Comparison of ENCODE assay signal across 1 cellular context in genomic region chr4:26782168-26782829, GRCh38.
TF ChIP-seq lines count a peak whose summit lies in the region.

No MANE protein-coding gene starts in this region.

TF ChIP-seq in K562, 482 proteins besides CTCF, POLR2A, EP300 and RAD21 (continued from another document and continues in another):
- TF ChIP-seq TEAD4 (IDR thresholded peaks at IDR 0.05; ENCODE audit: low read length) (peak; percentile 94), TEAD4 (CRISPR knock-in tag; IDR thresholded peaks at IDR 0.05; ENCODE audit: borderline replicate concordance) (no peak), ZNF518B (CRISPR knock-in tag; IDR thresholded peaks at IDR 0.05) (no peak), FOXO4 (CRISPR knock-in tag; IDR thresholded peaks at IDR 0.05) (no peak), CREB1 (IDR thresholded peaks at IDR 0.05) (peak; percentile 42; the same call in 1 of the 2 replicates), CREB1 (CRISPR knock-in tag; IDR thresholded peaks at IDR 0.05) (no peak), ZFP36 (IDR thresholded peaks at IDR 0.05; ENCODE audit: low read depth, low read length, partially characterized antibody) (no peak), MXI1 (IDR thresholded peaks at IDR 0.05; ENCODE audit: low read depth, low read length) (peak; percentile 47; the same call in 1 of the 2 replicates), RHOXF2B (CRISPR knock-in tag; conservative IDR thresholded peaks at IDR 0.05) (no peak), TAF7 (tag; IDR thresholded peaks at IDR 0.05) (no peak), PTTG1 (tag; IDR thresholded peaks at IDR 0.05; ENCODE audit: low read depth) (no peak), NFIX (CRISPR knock-in tag; IDR thresholded peaks at IDR 0.05; ENCODE audit: low read depth) (no peak), ZBTB7A (IDR thresholded peaks at IDR 0.05; ENCODE audit: borderline replicate concordance, control insufficient read depth, low read depth, low read length) (peak; percentile 75; the same call in 1 of the 2 replicates), NCOA4 (IDR thresholded peaks at IDR 0.05; ENCODE audit: partially characterized antibody) (no peak), TCF7 (IDR thresholded peaks at IDR 0.05; ENCODE audit: borderline replicate concordance) (no peak), ARNT (IDR thresholded peaks at IDR 0.05) (peak in 1 of 2 experiments; percentile 95; a peak in 2 of 4 replicates), ZZZ3 (IDR thresholded peaks at IDR 0.05) (no peak), STAT5A (IDR thresholded peaks at IDR 0.05; ENCODE audit: borderline replicate concordance, low read length) (peak; percentile 80; the same call in 1 of the 2 replicates), ZFP30 (CRISPR knock-in tag; IDR thresholded peaks at IDR 0.05; ENCODE audit: borderline replicate concordance) (no peak), FOXA1 (IDR thresholded peaks at IDR 0.05; ENCODE audit: borderline replicate concordance) (no peak), ZFP1 (CRISPR knock-in tag; IDR thresholded peaks at IDR 0.05) (no peak), NR4A1 (CRISPR knock-in tag; IDR thresholded peaks at IDR 0.05) (no peak), NR4A1 (tag; IDR thresholded peaks at IDR 0.05) (no peak), ZNF830 (CRISPR knock-in tag; IDR thresholded peaks at IDR 0.05) (no peak), KLF10 (CRISPR knock-in tag; IDR thresholded peaks at IDR 0.05) (no peak), FOXJ3 (CRISPR knock-in tag; IDR thresholded peaks at IDR 0.05) (no peak), ZBTB2 (IDR thresholded peaks at IDR 0.05) (no peak), MAFK (IDR thresholded peaks at IDR 0.05; ENCODE audit: low read length) (0 out of 2 replicates have a peak, but pooled peaks have one; percentile 17), PURB (CRISPR knock-in tag; IDR thresholded peaks at IDR 0.05; ENCODE audit: low read depth) (no peak), SMARCE1 (IDR thresholded peaks at IDR 0.05) (peak; percentile 96), RBM15 (IDR thresholded peaks at IDR 0.05; ENCODE audit: insufficient read depth, low read length) (no peak), GABPB1 (CRISPR knock-in tag; IDR thresholded peaks at IDR 0.05) (no peak), HNRNPLL (IDR thresholded peaks at IDR 0.05; ENCODE audit: low read depth, low read length, poor library complexity, severe bottlenecking) (no peak), ELK1 (CRISPR knock-in tag; IDR thresholded peaks at IDR 0.05) (no peak), CREM (IDR thresholded peaks at IDR 0.05; ENCODE audit: low read depth) (peak; percentile 78), IFI16 (CRISPR knock-in tag; IDR thresholded peaks at IDR 0.05) (no peak), ADNP (tag; IDR thresholded peaks at IDR 0.05) (no peak), GTF3C2 (IDR thresholded peaks at IDR 0.05; ENCODE audit: borderline replicate concordance, extremely low read depth, insufficient read length) (no peak), KLF16 (IDR thresholded peaks at IDR 0.05) (peak; percentile 77), LCOR (CRISPR knock-in tag; IDR thresholded peaks at IDR 0.05) (peak; percentile 42; the same call in 1 of the 2 replicates), RFX5 (IDR thresholded peaks at IDR 0.05; ENCODE audit: low read depth, low read length) (no peak), ZKSCAN8 (CRISPR knock-in tag; IDR thresholded peaks at IDR 0.05) (0 out of 2 replicates have a peak, but pooled peaks have one; percentile 48), SOX6 (IDR thresholded peaks at IDR 0.05) (peak; percentile 91), TGIF2 (CRISPR knock-in tag; IDR thresholded peaks at IDR 0.05) (no peak), ZNF140 (CRISPR knock-in tag; IDR thresholded peaks at IDR 0.05) (no peak), SAFB2 (IDR thresholded peaks at IDR 0.05; ENCODE audit: borderline replicate concordance, low read depth, low read length, severe bottlenecking) (no peak), SLC30A9 (CRISPR knock-in tag; IDR thresholded peaks at IDR 0.05) (no peak), ZNF695 (CRISPR knock-in tag; IDR thresholded peaks at IDR 0.05) (no peak), HNRNPL (IDR thresholded peaks at IDR 0.05; ENCODE audit: low read depth, low read length) (no peak), SPI1 (IDR thresholded peaks at IDR 0.05; ENCODE audit: borderline replicate concordance, low read depth, low read length) (no peak), XRCC4 (IDR thresholded peaks at IDR 0.05; ENCODE audit: extremely low read depth, insufficient read depth, insufficient read length) (no peak), KDM2B (CRISPR knock-in tag; IDR thresholded peaks at IDR 0.05) (no peak), GATA2 (CRISPR knock-in tag; IDR thresholded peaks at IDR 0.05) (peak; percentile 80), HDAC6 (IDR thresholded peaks at IDR 0.05; ENCODE audit: low read depth, low read length) (no peak)
- TF ChIP-seq, protein P1, sequence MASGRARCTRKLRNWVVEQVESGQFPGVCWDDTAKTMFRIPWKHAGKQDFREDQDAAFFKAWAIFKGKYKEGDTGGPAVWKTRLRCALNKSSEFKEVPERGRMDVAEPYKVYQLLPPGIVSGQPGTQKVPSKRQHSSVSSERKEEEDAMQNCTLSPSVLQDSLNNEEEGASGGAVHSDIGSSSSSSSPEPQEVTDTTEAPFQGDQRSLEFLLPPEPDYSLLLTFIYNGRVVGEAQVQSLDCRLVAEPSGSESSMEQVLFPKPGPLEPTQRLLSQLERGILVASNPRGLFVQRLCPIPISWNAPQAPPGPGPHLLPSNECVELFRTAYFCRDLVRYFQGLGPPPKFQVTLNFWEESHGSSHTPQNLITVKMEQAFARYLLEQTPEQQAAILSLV (tag; IDR thresholded peaks at IDR 0.05): no peak
- TF ChIP-seq, protein P2, sequence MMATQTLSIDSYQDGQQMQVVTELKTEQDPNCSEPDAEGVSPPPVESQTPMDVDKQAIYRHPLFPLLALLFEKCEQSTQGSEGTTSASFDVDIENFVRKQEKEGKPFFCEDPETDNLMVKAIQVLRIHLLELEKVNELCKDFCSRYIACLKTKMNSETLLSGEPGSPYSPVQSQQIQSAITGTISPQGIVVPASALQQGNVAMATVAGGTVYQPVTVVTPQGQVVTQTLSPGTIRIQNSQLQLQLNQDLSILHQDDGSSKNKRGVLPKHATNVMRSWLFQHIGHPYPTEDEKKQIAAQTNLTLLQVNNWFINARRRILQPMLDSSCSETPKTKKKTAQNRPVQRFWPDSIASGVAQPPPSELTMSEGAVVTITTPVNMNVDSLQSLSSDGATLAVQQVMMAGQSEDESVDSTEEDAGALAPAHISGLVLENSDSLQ (IDR thresholded peaks at IDR 0.05): peak; percentile 85
- TF ChIP-seq, protein P3, sequence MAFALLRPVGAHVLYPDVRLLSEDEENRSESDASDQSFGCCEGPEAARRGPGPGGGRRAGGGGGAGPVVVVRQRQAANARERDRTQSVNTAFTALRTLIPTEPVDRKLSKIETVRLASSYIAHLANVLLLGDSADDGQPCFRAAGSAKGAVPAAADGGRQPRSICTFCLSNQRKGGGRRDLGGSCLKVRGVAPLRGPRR (CRISPR knock-in tag; IDR thresholded peaks at IDR 0.05): no peak
- TF ChIP-seq, protein P4, sequence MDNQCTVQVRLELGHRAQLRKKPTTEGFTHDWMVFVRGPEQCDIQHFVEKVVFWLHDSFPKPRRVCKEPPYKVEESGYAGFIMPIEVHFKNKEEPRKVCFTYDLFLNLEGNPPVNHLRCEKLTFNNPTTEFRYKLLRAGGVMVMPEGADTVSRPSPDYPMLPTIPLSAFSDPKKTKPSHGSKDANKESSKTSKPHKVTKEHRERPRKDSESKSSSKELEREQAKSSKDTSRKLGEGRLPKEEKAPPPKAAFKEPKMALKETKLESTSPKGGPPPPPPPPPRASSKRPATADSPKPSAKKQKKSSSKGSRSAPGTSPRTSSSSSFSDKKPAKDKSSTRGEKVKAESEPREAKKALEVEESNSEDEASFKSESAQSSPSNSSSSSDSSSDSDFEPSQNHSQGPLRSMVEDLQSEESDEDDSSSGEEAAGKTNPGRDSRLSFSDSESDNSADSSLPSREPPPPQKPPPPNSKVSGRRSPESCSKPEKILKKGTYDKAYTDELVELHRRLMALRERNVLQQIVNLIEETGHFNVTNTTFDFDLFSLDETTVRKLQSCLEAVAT (IDR thresholded peaks at IDR 0.05): peak in 1 of 2 experiments; percentile 63; a peak in 2 of 4 replicates
- TF ChIP-seq, protein P5, sequence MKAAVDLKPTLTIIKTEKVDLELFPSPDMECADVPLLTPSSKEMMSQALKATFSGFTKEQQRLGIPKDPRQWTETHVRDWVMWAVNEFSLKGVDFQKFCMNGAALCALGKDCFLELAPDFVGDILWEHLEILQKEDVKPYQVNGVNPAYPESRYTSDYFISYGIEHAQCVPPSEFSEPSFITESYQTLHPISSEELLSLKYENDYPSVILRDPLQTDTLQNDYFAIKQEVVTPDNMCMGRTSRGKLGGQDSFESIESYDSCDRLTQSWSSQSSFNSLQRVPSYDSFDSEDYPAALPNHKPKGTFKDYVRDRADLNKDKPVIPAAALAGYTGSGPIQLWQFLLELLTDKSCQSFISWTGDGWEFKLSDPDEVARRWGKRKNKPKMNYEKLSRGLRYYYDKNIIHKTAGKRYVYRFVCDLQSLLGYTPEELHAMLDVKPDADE (conservative IDR thresholded peaks at IDR 0.05; ENCODE audit: control insufficient read depth, low read depth, low read length): no peak
